ENCODE assay signal across 10 cellular contexts in the genomic region with DNA sequence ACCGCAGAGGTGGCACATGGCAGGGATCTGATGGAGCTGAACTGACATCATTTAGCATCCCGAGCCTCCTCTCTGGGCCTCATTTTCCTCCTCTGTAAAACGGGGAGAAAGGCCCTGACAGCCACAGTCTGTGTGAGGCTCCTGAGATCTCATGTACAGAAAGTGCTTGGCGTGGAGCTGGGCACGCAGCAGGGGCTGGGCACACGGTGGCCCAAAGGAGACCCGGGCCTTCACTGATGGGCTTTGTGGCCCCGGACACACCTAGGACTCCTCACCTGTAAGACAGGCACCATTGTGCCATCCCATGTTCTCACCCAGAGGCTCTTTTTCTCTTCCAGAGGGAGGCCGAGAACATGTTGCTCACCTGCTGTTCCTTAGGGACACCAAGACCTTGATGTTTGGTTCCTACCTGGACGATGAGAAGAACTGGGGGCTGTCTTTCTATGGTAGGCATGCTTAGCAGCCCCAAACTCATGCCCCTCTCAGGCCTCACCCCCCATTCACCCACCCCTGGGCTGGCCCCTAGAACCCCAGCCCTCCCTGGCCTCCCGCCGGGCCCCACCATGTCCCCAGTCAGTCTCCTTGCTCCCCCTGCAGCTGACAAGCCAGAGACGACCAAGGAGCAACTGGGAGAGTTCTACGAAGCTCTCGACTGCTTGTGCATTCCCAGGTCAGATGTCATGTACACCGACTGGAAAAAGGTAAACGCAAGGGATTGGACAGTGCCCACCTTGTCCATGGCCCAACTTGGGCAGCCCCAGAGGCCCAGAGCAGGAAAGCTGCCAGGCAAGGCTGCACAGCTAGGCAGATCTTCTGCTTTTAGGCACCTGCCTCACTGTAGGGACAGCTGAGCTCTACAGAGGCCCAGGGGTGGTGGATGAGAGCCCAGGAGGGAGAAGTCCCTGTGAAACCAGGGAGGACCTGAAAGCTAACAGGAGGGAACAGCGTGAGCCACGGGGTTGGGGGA. TPM values are rescaled to one million over a fixed set of nuclear protein-coding genes. Genes with fewer than 3 reads are reported as not detected.
A peak's percentile ranks its signal among the peaks of the same experiment; 100 is the strongest.
DNase-seq lines count a peak whose midpoint lies in the region; ATAC-seq, FAIRE-seq and TF ChIP-seq lines count a peak whose summit lies in the region.
"Not testable (repeated sequence)": the region's sequence is repeated elsewhere in the genome, so short reads cannot be mapped to it uniquely, and the experiment has no call there.
"Had no signal": no experiment of that assay in that cellular context is flagged by ENCODE, and none has a peak within 500 bp of the region (broad histone marks: within the 10 kb centered on the region; RNA-seq: fewer than 3 reads in every experiment).

No MANE protein-coding gene starts in this region.

- in situ Hi-C loops in HepG2 (cut with HindIII; ENCODE audit: extremely low pct_ligation_motif_present, low pct_unique_long_range_greater_than_20kb) = not testable (repeated sequence)

- not testable (repeated sequence) for ATAC-seq in CD4-positive, CD25-positive, alpha-beta regulatory T cell (ENCODE audit: low read depth in 2 of 2); HepG2
- ATAC-seq in activated naive CD4-positive, alpha-beta T cell treated with anti-CD3 and anti-CD28 coated beads, Interleukin-2, amount 50 U/mL, for 72 hours = peak in 1 of 2 donors; percentile 9
- ATAC-seq in central memory CD8-positive, alpha-beta T cell (replicated peaks; ENCODE audit: extremely low read depth, poor library complexity, severe bottlenecking) = peak; percentile 51
- ATAC-seq in natural killer cell treated with Interleukin-12 subunit alpha and Interleukin-12 subunit beta and Interleukin-15 and Interleukin-18, amount 100 ng/mL, for 72 hours = peak; percentile 4 to 21

- TF ChIP-seq RAD21 in HepG2 (CRISPR knock-in tag; IDR thresholded peaks at IDR 0.05) = not testable (repeated sequence)

- not testable (repeated sequence) for H3K9ac ChIP-seq in HepG2 (ENCODE audit: insufficient read depth, low read depth, low read length)

- not testable (repeated sequence) for H3K36me3 Mint-ChIP-seq in CD4-positive, CD25-positive, alpha-beta regulatory T cell; IgD-negative memory B cell; natural killer cell treated with Interleukin-12 subunit alpha and Interleukin-12 subunit beta and Interleukin-15 and Interleukin-18, amount 100 ng/mL, for 72 hours
- peaks cover 22% of the 10 kb centered on the region for H3K36me3 Mint-ChIP-seq in activated CD4-positive, alpha-beta memory T cell treated with anti-CD3 and anti-CD28 coated beads, Interleukin-2, amount 10 ng/mL, durations not matched to agents 7 days and 5 days (ENCODE audit: low read depth)
- H3K36me3 Mint-ChIP-seq in activated naive CD4-positive, alpha-beta T cell treated with anti-CD3 and anti-CD28 coated beads, Interleukin-2, amount 50 U/mL, for 72 hours = peaks cover 9 to 10% of the 10 kb centered on the region in 2 donors
- H3K36me3 Mint-ChIP-seq in central memory CD8-positive, alpha-beta T cell (ENCODE audit: insufficient read depth) = peaks cover 36% of the 10 kb centered on the region

- TF ChIP-seq EP300 in HepG2 (IDR thresholded peaks at IDR 0.05; ENCODE audit: low read depth in 2 of 2, low read length in 2 of 2); HepG2 (CRISPR knock-in tag; IDR thresholded peaks at IDR 0.05; ENCODE audit: borderline replicate concordance): not testable (repeated sequence)

- TF ChIP-seq CTCF in HepG2 (CRISPR knock-in tag; IDR thresholded peaks at IDR 0.05) = not testable (repeated sequence)

- H3K36me3 ChIP-seq in CD4-positive, CD25-positive, alpha-beta regulatory T cell (ENCODE audit: control insufficient read depth, insufficient read depth, low read length) = peaks cover 16% of the 10 kb centered on the region
- H3K36me3 ChIP-seq in HepG2 (replicated peaks in 1 of 2; ENCODE audit: control insufficient read depth in 1 of 2, insufficient read depth in 2 of 2, low read length in 2 of 2) = not testable (repeated sequence)

- not testable (repeated sequence) for H3K9me3 ChIP-seq in CD4-positive, CD25-positive, alpha-beta regulatory T cell (ENCODE audit: control insufficient read depth in 2 of 2, low read length in 2 of 2); HepG2 (ENCODE audit: low read length)

- H3K4me3 ChIP-seq in CD4-positive, CD25-positive, alpha-beta regulatory T cell (ENCODE audit: low read depth, low read length) = not testable (repeated sequence)
- peak overlapping the region in 1 of 3 experiments; percentile 33; a peak in 3 of 6 replicates for H3K4me3 ChIP-seq in HepG2 (replicated peaks in 1 of 3; ENCODE audit: insufficient read depth in 1 of 3, low read depth in 2 of 3, low read length in 3 of 3)

- POLR2A ChIA-PET in activated CD4-positive, alpha-beta memory T cell treated with anti-CD3 and anti-CD28 coated beads, Interleukin-2, amount 10 ng/mL, durations not matched to agents 7 days and 5 days (lab: Charles Lee) = interaction anchor here (0.7 to 2.2 kb wide), 6 partner anchors 18 to 322 kb away, joined by 3 to 7 read pairs (median 3); a partner anchor contains a TSS
- POLR2A ChIA-PET in HepG2 (lab: Yijun Ruan, JAX) = not testable (repeated sequence)

- H3K4me1 Mint-ChIP-seq in CD4-positive, CD25-positive, alpha-beta regulatory T cell = peaks cover 0 to 15% (median 7%) of the 10 kb centered on the region in 4 donors
- H3K4me1 Mint-ChIP-seq in IgD-negative memory B cell; activated CD4-positive, alpha-beta memory T cell treated with anti-CD3 and anti-CD28 coated beads, Interleukin-2, amount 10 ng/mL, durations not matched to agents 7 days and 5 days: not testable (repeated sequence)
- H3K4me1 Mint-ChIP-seq in central memory CD8-positive, alpha-beta T cell = peaks cover 26% of the 10 kb centered on the region
- peaks cover 12 to 15% of the 10 kb centered on the region in 2 donors for H3K4me1 Mint-ChIP-seq in natural killer cell treated with Interleukin-12 subunit alpha and Interleukin-12 subunit beta and Interleukin-15 and Interleukin-18, amount 100 ng/mL, for 72 hours (ENCODE audit: low read depth in 2 of 2)

- TF ChIP-seq POLR2A in HepG2 (IDR thresholded peaks at IDR 0.05; ENCODE audit: insufficient read depth in 1 of 2, low read depth in 2 of 2, low read length in 2 of 2) = not testable (repeated sequence)

- H3K27me3 ChIP-seq in CD4-positive, CD25-positive, alpha-beta regulatory T cell (ENCODE audit: control insufficient read depth, insufficient read depth, low read length); HepG2 (ENCODE audit: control insufficient read depth in 1 of 2, insufficient read depth in 2 of 2, low read length in 2 of 2): not testable (repeated sequence)

- not testable (repeated sequence) for H3K4me1 ChIP-seq in CD4-positive, CD25-positive, alpha-beta regulatory T cell (ENCODE audit: control insufficient read depth, insufficient read depth, low read length, poor library complexity, severe bottlenecking)
- peaks cover 49% of the 10 kb centered on the region for H3K4me1 ChIP-seq in HepG2 (ENCODE audit: insufficient read depth, low read length)

- not testable (repeated sequence) for H3K27me3 Mint-ChIP-seq in CD4-positive, CD25-positive, alpha-beta regulatory T cell; IgD-negative memory B cell; activated CD4-positive, alpha-beta memory T cell treated with anti-CD3 and anti-CD28 coated beads, Interleukin-2, amount 10 ng/mL, durations not matched to agents 7 days and 5 days; central memory CD8-positive, alpha-beta T cell; natural killer cell treated with Interleukin-12 subunit alpha and Interleukin-12 subunit beta and Interleukin-15 and Interleukin-18, amount 100 ng/mL, for 72 hours

- H3K4me3 Mint-ChIP-seq in CD4-positive, CD25-positive, alpha-beta regulatory T cell; activated CD4-positive, alpha-beta memory T cell treated with anti-CD3 and anti-CD28 coated beads, Interleukin-2, amount 10 ng/mL, durations not matched to agents 7 days and 5 days; central memory CD8-positive, alpha-beta T cell; natural killer cell treated with Interleukin-12 subunit alpha and Interleukin-12 subunit beta and Interleukin-15 and Interleukin-18, amount 100 ng/mL, for 72 hours: not testable (repeated sequence)
- H3K4me3 Mint-ChIP-seq in IgD-negative memory B cell = peak overlapping the region in 1 of 4 donors; percentile 33

- DNase-seq in CD4-positive, CD25-positive, alpha-beta regulatory T cell = peak in 1 of 3 donors; percentile 25
- not testable (repeated sequence) for DNase-seq in activated CD4-positive, alpha-beta memory T cell treated with anti-CD3 and anti-CD28 coated beads, Interleukin-2, amount 10 ng/mL, durations not matched to agents 7 days and 5 days; activated naive CD4-positive, alpha-beta T cell treated with anti-CD3 and anti-CD28 coated beads, Interleukin-2, amount 50 U/mL, for 72 hours (ENCODE audit: low spot score in 2 of 2); central memory CD8-positive, alpha-beta T cell (ENCODE audit: low spot score in 2 of 2); HepG2 (ENCODE audit: low spot score); natural killer cell treated with Interleukin-12 subunit alpha and Interleukin-12 subunit beta and Interleukin-15 and Interleukin-18, amount 100 ng/mL, for 72 hours (ENCODE audit: low spot score)

- FAIRE-seq in HepG2 (lab: Jason Lieb, UNC) = not testable (repeated sequence)

- H4K20me1 ChIP-seq in HepG2 (ENCODE audit: insufficient read depth, low read length) = not testable (repeated sequence)

- peak overlapping the region in 2 of 3 donors; percentile 26 to 86 for H3K27ac Mint-ChIP-seq in CD4-positive, CD25-positive, alpha-beta regulatory T cell
- H3K27ac Mint-ChIP-seq in IgD-negative memory B cell = peak overlapping the region in 2 of 3 donors; percentile 59 to 82
- H3K27ac Mint-ChIP-seq in activated CD4-positive, alpha-beta memory T cell treated with anti-CD3 and anti-CD28 coated beads, Interleukin-2, amount 10 ng/mL, durations not matched to agents 7 days and 5 days = peak overlapping the region; percentile 40
- H3K27ac Mint-ChIP-seq in activated naive CD4-positive, alpha-beta T cell treated with anti-CD3 and anti-CD28 coated beads, Interleukin-2, amount 50 U/mL, for 72 hours = peak overlapping the region; percentile 22 to 70
- not testable (repeated sequence) for H3K27ac Mint-ChIP-seq in central memory CD8-positive, alpha-beta T cell (ENCODE audit: low read depth)
- H3K27ac Mint-ChIP-seq in natural killer cell treated with Interleukin-12 subunit alpha and Interleukin-12 subunit beta and Interleukin-15 and Interleukin-18, amount 100 ng/mL, for 72 hours = peak overlapping the region in 1 of 2 donors; percentile 72

- H3K27ac ChIP-seq in CD4-positive, CD25-positive, alpha-beta regulatory T cell (ENCODE audit: insufficient read depth, low read length, poor library complexity, severe bottlenecking); HepG2 (ENCODE audit: extremely low read length, insufficient read depth, low read length): not testable (repeated sequence)

- peaks cover 10% of the 10 kb centered on the region for H3K79me2 ChIP-seq in HepG2 (ENCODE audit: insufficient read depth, low read length)

- H3K9me3 Mint-ChIP-seq in CD4-positive, CD25-positive, alpha-beta regulatory T cell; IgD-negative memory B cell; activated CD4-positive, alpha-beta memory T cell treated with anti-CD3 and anti-CD28 coated beads, Interleukin-2, amount 10 ng/mL, durations not matched to agents 7 days and 5 days; activated naive CD4-positive, alpha-beta T cell treated with anti-CD3 and anti-CD28 coated beads, Interleukin-2, amount 50 U/mL, for 72 hours; central memory CD8-positive, alpha-beta T cell; natural killer cell treated with Interleukin-12 subunit alpha and Interleukin-12 subunit beta and Interleukin-15 and Interleukin-18, amount 100 ng/mL, for 72 hours: not testable (repeated sequence)

- H3K4me2 ChIP-seq in HepG2 (ENCODE audit: low read depth, low read length) = peak overlapping the region; percentile 88

- WGBS in HepG2 (ENCODE audit: low lambda C conversion rate) = 63% methylated on average over 10 of the region's 19 CpGs

- not testable (repeated sequence) for H2AFZ ChIP-seq in HepG2 (ENCODE audit: low read length)

- intact Hi-C loops in HepG2 (cut with micrococcal nuclease; ENCODE audit: unreplicated experiment) = not testable (repeated sequence)

- CTCF ChIA-PET in activated CD4-positive, alpha-beta memory T cell treated with anti-CD3 and anti-CD28 coated beads, Interleukin-2, amount 10 ng/mL, durations not matched to agents 7 days and 5 days (lab: Charles Lee); HepG2 (lab: Yijun Ruan, JAX; ENCODE audit: low intra/inter-chr PET ratio, low total read pairs): not testable (repeated sequence)

- not testable (repeated sequence) for BruUV-seq in HepG2 (replicated peaks; lab: Mats Ljungman, UMichigan)

RNA-seq across cellular contexts. Expression of a gene that starts 1.8 kb away (rescaled TPM):
- total RNA-seq in CD4-positive, CD25-positive, alpha-beta regulatory T cell = not detected
- polyA plus RNA-seq in CD4-positive, CD25-positive, alpha-beta regulatory T cell = not detected
- polyA plus RNA-seq in IgD-negative memory B cell (not detected), HepG2 (2011; rRNA removed) (824 and 855 TPM in 2 replicates)
- not detected for total RNA-seq in activated CD4-positive, alpha-beta memory T cell treated with anti-CD3 and anti-CD28 coated beads, Interleukin-2, amount 10 ng/mL, durations not matched to agents 7 days and 5 days
- not detected for total RNA-seq in activated naive CD4-positive, alpha-beta T cell treated with anti-CD3 and anti-CD28 coated beads, Interleukin-2, amount 50 U/mL, for 72 hours
- total RNA-seq in HepG2 (2016; rRNA removed; fragmentation: Illumina TruSeq; extraction: Trizol) = 283 and 565 TPM in 2 replicates
- total RNA-seq in HepG2 (2016; cell fraction: cytosol; rRNA removed; fragmentation: Illumina TruSeq; extraction: Trizol; ENCODE audit: low read depth) = 120 and 126 TPM in 2 replicates
- total RNA-seq in HepG2 (2016; cell fraction: insoluble cytoplasmic fraction; rRNA removed; fragmentation: Illumina TruSeq; extraction: Trizol) = 282 and 590 TPM in 2 replicates
- 75.1 and 75.6 TPM in 2 replicates for total RNA-seq in HepG2 (2016; cell fraction: membrane; rRNA removed; fragmentation: Illumina TruSeq; extraction: Trizol)
- total RNA-seq in HepG2 (2016; cell fraction: nucleus; rRNA removed; fragmentation: Illumina TruSeq; extraction: Trizol) = 420 and 454 TPM in 2 replicates
- 632 and 711 TPM in 2 replicates for polyA plus RNA-seq in HepG2 (2011; cell fraction: cytosol; rRNA removed)
- 207 and 253 TPM in 2 replicates for polyA plus RNA-seq in HepG2 (2011; cell fraction: nucleus; rRNA removed)
- 237 and 362 TPM in 2 replicates for polyA plus RNA-seq in HepG2 (2012)
- polyA plus RNA-seq in HepG2 (2016; cell fraction: cytosol; fragmentation: Illumina TruSeq; extraction: Trizol; ENCODE audit: low read depth) = 125 and 138 TPM in 2 replicates
- polyA plus RNA-seq in HepG2 (2016; cell fraction: insoluble cytoplasmic fraction; fragmentation: Illumina TruSeq; extraction: Trizol; ENCODE audit: low read depth) = 293 and 314 TPM in 2 replicates
- 75.7 and 76.3 TPM in 2 replicates for polyA plus RNA-seq in HepG2 (2016; cell fraction: membrane; fragmentation: Illumina TruSeq; extraction: Trizol; ENCODE audit: low read depth)
- 731 and 821 TPM in 2 replicates for polyA plus RNA-seq in HepG2 (2016; cell fraction: nucleus; fragmentation: Illumina TruSeq; extraction: Trizol; ENCODE audit: insufficient read depth, low read depth)
- polyA minus RNA-seq in HepG2 (2011; rRNA and poly(A)+ RNA removed; ENCODE audit: low replicate concordance) = 257 TPM in 1 of 2 replicates, not detected in the other
- polyA minus RNA-seq in HepG2 (2011; cell fraction: cytosol; rRNA and poly(A)+ RNA removed) = 147 and 150 TPM in 2 replicates
- 41.2 and 60.7 TPM in 2 replicates for polyA minus RNA-seq in HepG2 (2011; cell fraction: nucleus; rRNA and poly(A)+ RNA removed)
- total RNA-seq in natural killer cell treated with Interleukin-12 subunit alpha and Interleukin-12 subunit beta and Interleukin-15 and Interleukin-18, amount 100 ng/mL, for 72 hours = not detected
- total RNA-seq: A172, G401 had no signal
- polyA plus RNA-seq: BJ had no signal

RNA-seq across cellular contexts. Expression of a gene that starts 8.6 kb away (rescaled TPM):
- total RNA-seq in CD4-positive, CD25-positive, alpha-beta regulatory T cell = not detected
- polyA plus RNA-seq in CD4-positive, CD25-positive, alpha-beta regulatory T cell = not detected
- not detected for polyA plus RNA-seq in IgD-negative memory B cell
- not detected for total RNA-seq in activated CD4-positive, alpha-beta memory T cell treated with anti-CD3 and anti-CD28 coated beads, Interleukin-2, amount 10 ng/mL, durations not matched to agents 7 days and 5 days
- total RNA-seq in activated naive CD4-positive, alpha-beta T cell treated with anti-CD3 and anti-CD28 coated beads, Interleukin-2, amount 50 U/mL, for 72 hours = not detected
- 327 and 699 TPM in 2 replicates for total RNA-seq in HepG2 (2016; rRNA removed; fragmentation: Illumina TruSeq; extraction: Trizol)
- 148 and 154 TPM in 2 replicates for total RNA-seq in HepG2 (2016; cell fraction: cytosol; rRNA removed; fragmentation: Illumina TruSeq; extraction: Trizol; ENCODE audit: low read depth)
- 343 and 706 TPM in 2 replicates for total RNA-seq in HepG2 (2016; cell fraction: insoluble cytoplasmic fraction; rRNA removed; fragmentation: Illumina TruSeq; extraction: Trizol)
- 103 and 109 TPM in 2 replicates for total RNA-seq in HepG2 (2016; cell fraction: membrane; rRNA removed; fragmentation: Illumina TruSeq; extraction: Trizol)
- 507 and 557 TPM in 2 replicates for total RNA-seq in HepG2 (2016; cell fraction: nucleus; rRNA removed; fragmentation: Illumina TruSeq; extraction: Trizol)
- 1,180 and 1,355 TPM in 2 replicates for polyA plus RNA-seq in HepG2 (2011; rRNA removed)
- 1,385 and 1,736 TPM in 2 replicates for polyA plus RNA-seq in HepG2 (2011; cell fraction: cytosol; rRNA removed)
- polyA plus RNA-seq in HepG2 (2011; cell fraction: nucleus; rRNA removed) = 375 and 530 TPM in 2 replicates
- 373 and 660 TPM in 2 replicates for polyA plus RNA-seq in HepG2 (2012)
- 188 and 210 TPM in 2 replicates for polyA plus RNA-seq in HepG2 (2016; cell fraction: cytosol; fragmentation: Illumina TruSeq; extraction: Trizol; ENCODE audit: low read depth)
- polyA plus RNA-seq in HepG2 (2016; cell fraction: insoluble cytoplasmic fraction; fragmentation: Illumina TruSeq; extraction: Trizol; ENCODE audit: low read depth) = 388 and 407 TPM in 2 replicates
- 103 and 105 TPM in 2 replicates for polyA plus RNA-seq in HepG2 (2016; cell fraction: membrane; fragmentation: Illumina TruSeq; extraction: Trizol; ENCODE audit: low read depth)
- polyA plus RNA-seq in HepG2 (2016; cell fraction: nucleus; fragmentation: Illumina TruSeq; extraction: Trizol; ENCODE audit: insufficient read depth, low read depth) = 956 and 1,026 TPM in 2 replicates
- polyA minus RNA-seq in HepG2 (2011; rRNA and poly(A)+ RNA removed; ENCODE audit: low replicate concordance) = 0.30 and 495 TPM in 2 replicates
- 195 and 257 TPM in 2 replicates for polyA minus RNA-seq in HepG2 (2011; cell fraction: cytosol; rRNA and poly(A)+ RNA removed)
- polyA minus RNA-seq in HepG2 (2011; cell fraction: nucleus; rRNA and poly(A)+ RNA removed) = 78.8 and 152 TPM in 2 replicates
- total RNA-seq in natural killer cell treated with Interleukin-12 subunit alpha and Interleukin-12 subunit beta and Interleukin-15 and Interleukin-18, amount 100 ng/mL, for 72 hours = not detected
- total RNA-seq: A172, G401 had no signal
- polyA plus RNA-seq: BJ had no signal

RNA-seq across cellular contexts. Expression of a gene that starts 56.3 kb away (rescaled TPM):
- 381 TPM for total RNA-seq in CD4-positive, CD25-positive, alpha-beta regulatory T cell
- 10 to 100 TPM; 11.9 to 16.6 (median 14.5) TPM for polyA plus RNA-seq in CD4-positive, CD25-positive, alpha-beta regulatory T cell
- 25.4 TPM for polyA plus RNA-seq in IgD-negative memory B cell
- 100 to 1,000 TPM; 350 to 355 TPM for total RNA-seq in activated CD4-positive, alpha-beta memory T cell treated with anti-CD3 and anti-CD28 coated beads, Interleukin-2, amount 10 ng/mL, durations not matched to agents 7 days and 5 days
- total RNA-seq in activated naive CD4-positive, alpha-beta T cell treated with anti-CD3 and anti-CD28 coated beads, Interleukin-2, amount 50 U/mL, for 72 hours = 100 to 1,000 TPM; 165 to 174 TPM
- 2.5 and 3.1 TPM in 2 replicates for total RNA-seq in HepG2 (2016; rRNA removed; fragmentation: Illumina TruSeq; extraction: Trizol)
- total RNA-seq in HepG2 (2016; cell fraction: cytosol; rRNA removed; fragmentation: Illumina TruSeq; extraction: Trizol; ENCODE audit: low read depth) = 0.44 and 0.81 TPM in 2 replicates
- total RNA-seq in HepG2 (2016; cell fraction: insoluble cytoplasmic fraction; rRNA removed; fragmentation: Illumina TruSeq; extraction: Trizol) = 2.1 and 3.1 TPM in 2 replicates
- total RNA-seq in HepG2 (2016; cell fraction: membrane; rRNA removed; fragmentation: Illumina TruSeq; extraction: Trizol) = 1.4 and 1.9 TPM in 2 replicates
- 2.4 and 2.8 TPM in 2 replicates for total RNA-seq in HepG2 (2016; cell fraction: nucleus; rRNA removed; fragmentation: Illumina TruSeq; extraction: Trizol)
- polyA plus RNA-seq in HepG2 (2011; rRNA removed) = 3.0 and 4.8 TPM in 2 replicates
- 2.1 and 2.5 TPM in 2 replicates for polyA plus RNA-seq in HepG2 (2011; cell fraction: cytosol; rRNA removed)
- polyA plus RNA-seq in HepG2 (2011; cell fraction: nucleus; rRNA removed) = 15.0 and 15.5 TPM in 2 replicates
- polyA plus RNA-seq in HepG2 (2012) = 4.7 and 7.6 TPM in 2 replicates
- 0.41 and 0.43 TPM in 2 replicates for polyA plus RNA-seq in HepG2 (2016; cell fraction: cytosol; fragmentation: Illumina TruSeq; extraction: Trizol; ENCODE audit: low read depth)
- 2.0 and 3.7 TPM in 2 replicates for polyA plus RNA-seq in HepG2 (2016; cell fraction: insoluble cytoplasmic fraction; fragmentation: Illumina TruSeq; extraction: Trizol; ENCODE audit: low read depth)
- polyA plus RNA-seq in HepG2 (2016; cell fraction: membrane; fragmentation: Illumina TruSeq; extraction: Trizol; ENCODE audit: low read depth) = 1.1 and 1.4 TPM in 2 replicates
- polyA plus RNA-seq in HepG2 (2016; cell fraction: nucleus; fragmentation: Illumina TruSeq; extraction: Trizol; ENCODE audit: insufficient read depth, low read depth) = 6.0 and 6.2 TPM in 2 replicates
- polyA minus RNA-seq in HepG2 (2011; rRNA and poly(A)+ RNA removed; ENCODE audit: low replicate concordance) = 7.8 and 7.9 TPM in 2 replicates
- polyA minus RNA-seq in HepG2 (2011; cell fraction: cytosol; rRNA and poly(A)+ RNA removed) = 3.5 and 3.7 TPM in 2 replicates
- polyA minus RNA-seq in HepG2 (2011; cell fraction: nucleus; rRNA and poly(A)+ RNA removed) = 12.0 and 15.4 TPM in 2 replicates
- 100 to 1,000 TPM; 332 to 469 TPM for total RNA-seq in natural killer cell treated with Interleukin-12 subunit alpha and Interleukin-12 subunit beta and Interleukin-15 and Interleukin-18, amount 100 ng/mL, for 72 hours

Comparison
In these comparisons a context has a peak if more than half of its experiments do, and no peak if none do; other contexts are left out.
1. RNA of a gene that starts 1.8 kb away (total RNA-seq): 75.1 to 590 TPM in HepG2; not detected in CD4-positive, CD25-positive, alpha-beta regulatory T cell (single experiment), not detected in activated CD4-positive, alpha-beta memory T cell treated with anti-CD3 and anti-CD28 coated beads, Interleukin-2, amount 10 ng/mL, durations not matched to agents 7 days and 5 days, not detected in activated naive CD4-positive, alpha-beta T cell treated with anti-CD3 and anti-CD28 coated beads, Interleukin-2, amount 50 U/mL, for 72 hours and not detected in natural killer cell treated with Interleukin-12 subunit alpha and Interleukin-12 subunit beta and Interleukin-15 and Interleukin-18, amount 100 ng/mL, for 72 hours; every median in the first group is over 10 times any median in the second.
2. RNA of a gene that starts 8.6 kb away (total RNA-seq): 103 to 706 TPM in HepG2; not detected in CD4-positive, CD25-positive, alpha-beta regulatory T cell (single experiment), not detected in activated CD4-positive, alpha-beta memory T cell treated with anti-CD3 and anti-CD28 coated beads, Interleukin-2, amount 10 ng/mL, durations not matched to agents 7 days and 5 days, not detected in activated naive CD4-positive, alpha-beta T cell treated with anti-CD3 and anti-CD28 coated beads, Interleukin-2, amount 50 U/mL, for 72 hours and not detected in natural killer cell treated with Interleukin-12 subunit alpha and Interleukin-12 subunit beta and Interleukin-15 and Interleukin-18, amount 100 ng/mL, for 72 hours; every median in the first group is over 100 times any median in the second.
3. RNA of a gene that starts 56.3 kb away (total RNA-seq): 332 to 469 TPM in natural killer cell treated with Interleukin-12 subunit alpha and Interleukin-12 subunit beta and Interleukin-15 and Interleukin-18, amount 100 ng/mL, for 72 hours, 381 TPM in CD4-positive, CD25-positive, alpha-beta regulatory T cell (single experiment), 350 to 355 TPM in activated CD4-positive, alpha-beta memory T cell treated with anti-CD3 and anti-CD28 coated beads, Interleukin-2, amount 10 ng/mL, durations not matched to agents 7 days and 5 days and 165 to 174 TPM in activated naive CD4-positive, alpha-beta T cell treated with anti-CD3 and anti-CD28 coated beads, Interleukin-2, amount 50 U/mL, for 72 hours; 0.44 to 3.1 TPM in HepG2; every median in the first group is over 10 times any median in the second.